In the genomic region with DNA sequence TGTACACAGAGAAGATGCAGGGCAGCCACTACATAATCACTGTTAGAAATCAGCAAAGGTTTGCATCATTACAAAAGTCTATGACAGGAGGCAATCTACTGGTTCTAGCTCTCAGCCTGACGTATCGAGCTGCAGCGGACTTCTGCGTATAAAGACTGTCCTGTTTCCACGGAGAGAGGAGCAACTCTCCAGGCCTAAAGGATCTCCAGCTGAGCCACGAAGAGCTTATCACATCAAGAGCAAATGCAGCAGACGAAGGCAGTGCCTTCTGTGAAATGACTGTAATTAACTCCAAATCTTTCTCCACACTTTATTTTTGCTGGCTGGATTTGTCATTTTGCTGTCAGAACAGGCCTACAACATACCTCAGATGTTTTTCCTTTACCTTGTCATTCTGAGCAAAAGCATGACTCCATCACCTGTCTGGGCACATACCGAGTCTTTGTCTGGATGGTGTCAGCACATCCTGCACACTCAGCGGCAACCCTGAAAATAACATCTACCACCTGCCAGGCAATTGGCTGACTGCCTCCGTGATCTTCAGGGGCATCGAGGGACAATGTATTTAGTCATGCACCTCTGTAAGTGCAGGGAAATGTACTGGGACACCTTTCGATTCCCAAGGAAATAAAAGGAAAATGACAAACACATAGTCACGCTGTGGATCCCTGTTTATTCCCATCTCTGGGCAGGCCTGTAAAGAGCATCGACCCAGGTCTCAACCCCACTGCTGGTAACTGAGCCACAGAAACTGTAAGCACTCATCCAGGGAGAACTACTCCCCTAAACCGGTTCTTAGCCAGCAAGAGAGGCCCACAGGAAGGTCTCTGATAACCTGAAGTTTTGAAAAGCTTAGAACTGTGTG, we compare ENCODE assay signal across 13 cellular contexts. TPM values are rescaled to one million over a fixed set of nuclear protein-coding genes. Genes with fewer than 3 reads are reported as not detected.
A peak's percentile ranks its signal among the peaks of the same experiment; 100 is the strongest.
DNase-seq lines count a peak whose midpoint lies in the region; ATAC-seq and TF ChIP-seq lines count a peak whose summit lies in the region.
"Had no signal": no experiment of that assay in that cellular context is flagged by ENCODE, and none has a peak within 500 bp of the region (broad histone marks: within the 10 kb centered on the region; RNA-seq: fewer than 3 reads in every experiment).

No MANE protein-coding gene starts in this region.

- peaks cover 2% of the 10 kb centered on the region for H3K27me3 Mint-ChIP-seq in glutamatergic neuron (ENCODE audit: unreplicated experiment)
- H3K27me3 Mint-ChIP-seq: activated CD4-positive, alpha-beta T cell treated with anti-CD3 and anti-CD28 coated beads, Interleukin-2, amount 10 ng/mL, durations not matched to agents 24 days and 14 days had no signal

- peaks cover 3% of the 10 kb centered on the region for H3K4me1 Mint-ChIP-seq in glutamatergic neuron (ENCODE audit: low read depth, unreplicated experiment)
- H3K4me1 Mint-ChIP-seq: activated CD4-positive, alpha-beta T cell treated with anti-CD3 and anti-CD28 coated beads, Interleukin-2, amount 10 ng/mL, durations not matched to agents 24 days and 14 days had no signal

- no peaks in the 10 kb centered on the region for H3K4me1 ChIP-seq in right cardiac atrium (ENCODE audit: control insufficient read depth, insufficient read depth, low read length)

- H3K27ac Mint-ChIP-seq in glutamatergic neuron (ENCODE audit: unreplicated experiment) = no peak overlapping the region
- H3K27ac Mint-ChIP-seq: activated CD4-positive, alpha-beta T cell treated with anti-CD3 and anti-CD28 coated beads, Interleukin-2, amount 10 ng/mL, durations not matched to agents 24 days and 14 days; T-helper 1 cell treated with Interleukin-12 subunit alpha and Interleukin-12 subunit beta and Interleukin-4 antibody, amounts not matched to agents 30 μg/mL and 1 μg/mL, for 36 hours had no signal

- no peaks in the 10 kb centered on the region for H3K9me3 Mint-ChIP-seq in glutamatergic neuron (ENCODE audit: unreplicated experiment)
- H3K9me3 Mint-ChIP-seq: activated CD4-positive, alpha-beta T cell treated with anti-CD3 and anti-CD28 coated beads, Interleukin-2, amount 10 ng/mL, durations not matched to agents 24 days and 14 days; T-helper 1 cell treated with Interleukin-12 subunit alpha and Interleukin-12 subunit beta and Interleukin-4 antibody, amounts not matched to agents 30 μg/mL and 1 μg/mL, for 36 hours had no signal

- no peaks in the 10 kb centered on the region for H3K27me3 ChIP-seq in right cardiac atrium (ENCODE audit: control insufficient read depth, insufficient read depth)
- H3K27me3 ChIP-seq: transverse colon had no signal

- peaks cover 5% of the 10 kb centered on the region for H3K36me3 Mint-ChIP-seq in glutamatergic neuron (ENCODE audit: unreplicated experiment)

- ATAC-seq in Right ventricle myocardium inferior = peak; percentile 72
- no peak for ATAC-seq in right cardiac atrium
- ATAC-seq in HG03045 (IDR thresholded peaks at IDR 0.05; ENCODE audit: unreplicated experiment) = no peak
- ATAC-seq in GM21717 (IDR thresholded peaks at IDR 0.05; ENCODE audit: unreplicated experiment) = no peak

- intact Hi-C loops in Right ventricle myocardium inferior (cut with DNase I) = no loop called here
- intact Hi-C loops in cardiac septum (cut with DNase I) = no loop called here
- intact Hi-C loops in right cardiac atrium (cut with DNase I) = loop anchor here in 2 of 4 donors (10.0 kb wide), 3 partner anchors 123 to 333 kb away; a partner anchor contains a TSS

- 70% methylated on average over 15 of the region's 15 CpGs for WGBS in right cardiac atrium

- no peak overlapping the region for H3K4me3 ChIP-seq in right cardiac atrium (ENCODE audit: low read length)
- H3K4me3 ChIP-seq: transverse colon had no signal

- DNase-seq in Right ventricle myocardium inferior (ENCODE audit: missing footprints) (no peak), cardiac septum (ENCODE audit: low spot score) (no peak), SK-N-DZ (ENCODE audit: low spot score) (peak; percentile 72), right cardiac atrium (no peak), OCI-M1 (lab: John Stamatoyannopoulos, UW) (no peak), glutamatergic neuron (no peak)
- DNase-seq: activated CD4-positive, alpha-beta T cell treated with anti-CD3 and anti-CD28 coated beads, Interleukin-2, amount 10 ng/mL, durations not matched to agents 24 days and 14 days; activated T-cell treated with anti-CD3 and anti-CD28 coated beads, Interleukin-2, amount 50 U/mL, for 48 hours; Karpas-422; transverse colon had no signal

- H3K9me3 ChIP-seq in right cardiac atrium (ENCODE audit: control insufficient read depth, low read length) = no peaks in the 10 kb centered on the region
- H3K9me3 ChIP-seq: transverse colon had no signal

- peak overlapping the region; percentile 53 for H3K27ac ChIP-seq in right cardiac atrium (ENCODE audit: low read length)
- H3K27ac ChIP-seq: transverse colon had no signal

- H3K4me3 Mint-ChIP-seq in glutamatergic neuron (ENCODE audit: unreplicated experiment) = no peak overlapping the region
- H3K4me3 Mint-ChIP-seq: activated CD4-positive, alpha-beta T cell treated with anti-CD3 and anti-CD28 coated beads, Interleukin-2, amount 10 ng/mL, durations not matched to agents 24 days and 14 days; T-helper 1 cell treated with Interleukin-12 subunit alpha and Interleukin-12 subunit beta and Interleukin-4 antibody, amounts not matched to agents 30 μg/mL and 1 μg/mL, for 36 hours had no signal

- TF ChIP-seq CTCF in glutamatergic neuron (IDR thresholded peaks at IDR 0.05; ENCODE audit: partially characterized antibody, unreplicated experiment) = no peak

RNA-seq across cellular contexts. Expression of a gene that starts 26.3 kb away (rescaled TPM):
- total RNA-seq in Right ventricle myocardium inferior = 28.7 TPM
- total RNA-seq in cardiac septum = 45.0 TPM
- polyA plus RNA-seq in SK-N-DZ (2014; cell fraction: cytosol; rRNA removed) = 5.3 and 5.6 TPM in 2 replicates
- polyA plus RNA-seq in SK-N-DZ (2014; cell fraction: nucleus; rRNA removed) = 9.6 and 14.8 TPM in 2 replicates
- total RNA-seq in right cardiac atrium = 10 to 100 TPM; 30.2 to 31.7 (median 31.0) TPM
- polyA plus RNA-seq in right cardiac atrium = 13.5 TPM
- 16.7 TPM for total RNA-seq in glutamatergic neuron (ENCODE audit: unreplicated experiment)

RNA-seq across cellular contexts. Expression of a gene that starts 36.3 kb away (rescaled TPM):
- total RNA-seq in Right ventricle myocardium inferior (30.1 TPM), cardiac septum (33.9 TPM), right cardiac atrium (10 to 100 TPM; 24.3 to 26.8 (median 25.1) TPM), glutamatergic neuron (ENCODE audit: unreplicated experiment) (57.1 TPM)
- 29.5 and 33.0 TPM in 2 replicates for polyA plus RNA-seq in SK-N-DZ (2014; cell fraction: cytosol; rRNA removed)
- polyA plus RNA-seq in SK-N-DZ (2014; cell fraction: nucleus; rRNA removed) = 17.1 and 20.1 TPM in 2 replicates
- polyA plus RNA-seq in right cardiac atrium = 26.8 TPM
